12 cellular contexts compared by ENCODE assay signal in the genomic region with DNA sequence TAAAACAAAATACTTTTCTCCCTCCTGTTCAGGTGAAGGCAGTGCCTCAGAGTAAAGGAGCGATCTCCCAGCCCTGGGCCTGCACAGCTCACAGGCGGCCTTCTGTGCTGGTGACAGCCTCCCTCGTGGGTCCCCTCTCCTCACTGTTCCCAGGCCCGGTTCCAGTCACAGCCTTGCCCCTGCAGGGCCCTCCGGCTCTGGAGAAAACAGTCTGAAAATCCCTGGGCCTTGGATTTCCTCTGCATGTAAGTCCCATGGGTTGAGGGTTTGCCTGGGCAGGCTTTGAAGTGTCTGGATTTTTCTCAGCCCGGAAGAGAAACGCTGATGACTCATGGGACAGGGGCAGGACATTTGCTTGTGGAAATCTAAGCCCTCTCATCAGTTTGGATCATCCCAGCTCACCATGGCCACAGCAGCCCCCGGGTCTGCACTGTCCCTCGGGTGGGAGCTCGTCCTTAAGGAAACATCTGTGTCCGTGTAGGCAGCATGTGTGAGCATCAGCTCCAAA.
DNase-seq lines count a peak whose midpoint lies in the region; ATAC-seq and TF ChIP-seq lines count a peak whose summit lies in the region.
"Had no signal": no experiment of that assay in that cellular context is flagged by ENCODE, and none has a peak within 500 bp of the region (broad histone marks: within the 10 kb centered on the region; RNA-seq: fewer than 3 reads in every experiment).

No MANE protein-coding gene starts in this region.

- no peaks in the 10 kb centered on the region for H3K27me3 ChIP-seq in trophoblast cell (ENCODE audit: insufficient read depth, low read length)
- H3K27me3 ChIP-seq: left lung had no signal

- peak overlapping the region; percentile 11 for H4K91ac ChIP-seq in trophoblast cell (ENCODE audit: low read depth, low read length)

- no peak overlapping the region for H3K4me2 ChIP-seq in trophoblast cell (ENCODE audit: low read length)

- H3K4me3 ChIP-seq in fibroblast of pulmonary artery (replicated peaks; ENCODE audit: low read depth, low read length) (no peak overlapping the region), trophoblast cell (ENCODE audit: low read depth, low read length) (no peak overlapping the region)
- H3K4me3 ChIP-seq: left lung had no signal

- no peak overlapping the region for H3K14ac ChIP-seq in trophoblast cell (ENCODE audit: low read length)

- H3K4ac ChIP-seq in trophoblast cell (ENCODE audit: low read depth, low read length) = no peak overlapping the region

- ATAC-seq in GM18867 (IDR thresholded peaks at IDR 0.05; ENCODE audit: unreplicated experiment) (no peak), HG02852 (IDR thresholded peaks at IDR 0.05; ENCODE audit: unreplicated experiment) (no peak)
- ATAC-seq: left lung had no signal

- no peaks in the 10 kb centered on the region for H3K79me2 ChIP-seq in trophoblast cell (ENCODE audit: control insufficient read depth, insufficient read depth, low read length, poor library complexity)

- WGBS in trophoblast cell (ENCODE audit: extremely low coverage, insufficient coverage, insufficient read length) = no CpG with 5 or more reads among the region's 11 CpGs

- H4K8ac ChIP-seq in trophoblast cell (ENCODE audit: low read depth, low read length) = peak overlapping the region; percentile 30

- H3K18ac ChIP-seq in trophoblast cell (ENCODE audit: low read length) = peak overlapping the region; percentile 3

- peaks cover 16 to 20% of the 10 kb centered on the region in 2 experiments for H3K4me1 ChIP-seq in trophoblast cell (ENCODE audit: control insufficient read depth in 1 of 2, insufficient read depth in 2 of 2, low read length in 2 of 2)
- H3K4me1 ChIP-seq: left lung had no signal

- in situ Hi-C loops in SK-MEL-5 (cut with HindIII; ENCODE audit: low pct_unique_long_range_greater_than_20kb, low sequenced_read_pairs) = no loop called here

- peaks cover 2% of the 10 kb centered on the region for H3K79me1 ChIP-seq in trophoblast cell (ENCODE audit: low read length)

- H2AFZ ChIP-seq in trophoblast cell (ENCODE audit: insufficient read depth, low read length, poor library complexity) = no peak overlapping the region

- peak overlapping the region; percentile 54 for H3K27ac ChIP-seq in trophoblast cell (ENCODE audit: low read depth, low read length)
- H3K27ac ChIP-seq: left lung had no signal

- H3K36me3 ChIP-seq in trophoblast cell (ENCODE audit: control insufficient read depth in 1 of 2, insufficient read depth in 2 of 2, low read length in 2 of 2) = no peaks in the 10 kb centered on the region
- H3K36me3 ChIP-seq: left lung had no signal

- TF ChIP-seq CTCF in fibroblast of pulmonary artery (IDR thresholded peaks at IDR 0.05; ENCODE audit: low read length, missing control alignments) = no peak

- H3K9me3 ChIP-seq in trophoblast cell (ENCODE audit: insufficient read depth, low read depth, low read length) = no peaks in the 10 kb centered on the region
- H3K9me3 ChIP-seq: left lung had no signal

- peak overlapping the region; percentile 87 for H2BK12ac ChIP-seq in trophoblast cell (ENCODE audit: low read length)

- H4K12ac ChIP-seq in trophoblast cell (ENCODE audit: low read depth, low read length) = no peak overlapping the region

- no peak overlapping the region for H2BK120ac ChIP-seq in trophoblast cell (ENCODE audit: insufficient read depth, low read length, poor library complexity)

- H3K9ac ChIP-seq in trophoblast cell (ENCODE audit: low read length) = no peak overlapping the region

- no peak overlapping the region for H2BK5ac ChIP-seq in trophoblast cell (ENCODE audit: low read depth, low read length, poor library complexity)

- no peak overlapping the region for H2AK5ac ChIP-seq in trophoblast cell (ENCODE audit: low read length)

- DNase-seq in ELR (ENCODE audit: low read depth) = peak; percentile 83
- peak; percentile 15 for DNase-seq in SK-MEL-5 (ENCODE audit: low read depth, low spot score)
- peak; percentile 67 for DNase-seq in fibroblast of pulmonary artery (ENCODE audit: low read depth)
- DNase-seq in trophoblast cell = peak in 1 of 2 donors; percentile 37
- no peak for DNase-seq in NK-92 (lab: John Stamatoyannopoulos, UW; ENCODE audit: unreplicated experiment)
- DNase-seq in stimulated activated CD4-positive, alpha-beta T cell treated with anti-CD3 and anti-CD28 coated beads, Interleukin-2, amount 100 ng/mL, for 24 hours = no peak
- DNase-seq: activated CD4-positive, alpha-beta memory T cell treated with anti-CD3 and anti-CD28 coated beads, Interleukin-2, amount 10 ng/mL, durations not matched to agents 7 days and 5 days; left lung; NCI-H1436; T-helper 1 cell had no signal

- H3K23ac ChIP-seq in trophoblast cell (ENCODE audit: low read length) = no peak overlapping the region

Comparison
In these comparisons a context has a peak if more than half of its experiments do, and no peak if none do; other contexts are left out.
1. DNase-seq: peak in ELR (single experiment), SK-MEL-5 (single experiment) and fibroblast of pulmonary artery (single experiment); none in NK-92 (single experiment) and stimulated activated CD4-positive, alpha-beta T cell treated with anti-CD3 and anti-CD28 coated beads, Interleukin-2, amount 100 ng/mL, for 24 hours (0 of 2).